Comparison of ENCODE assay signal across 36 cellular contexts in the genomic region with DNA sequence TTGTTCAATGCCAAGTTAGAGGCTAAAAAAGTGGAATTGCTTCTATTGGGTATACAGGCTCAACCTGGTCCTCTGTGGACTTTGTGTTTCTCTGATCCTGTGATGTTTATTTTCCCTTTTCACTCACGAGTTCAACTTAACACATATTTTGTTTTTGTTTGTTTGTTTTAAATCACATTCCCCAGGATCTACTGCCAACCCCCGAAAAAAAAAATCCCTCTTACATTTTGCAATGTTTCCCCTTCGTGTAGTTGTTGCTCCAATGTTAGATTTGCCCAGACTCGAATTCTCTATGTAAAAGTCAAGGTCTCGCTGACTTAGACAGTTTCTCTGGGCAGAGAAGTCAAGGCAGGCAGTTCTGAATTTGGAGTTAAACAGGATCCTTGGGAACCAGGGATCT.
A peak's percentile ranks its signal among the peaks of the same experiment; 100 is the strongest.
DNase-seq lines count a peak whose midpoint lies in the region; ATAC-seq, FAIRE-seq and TF ChIP-seq lines count a peak whose summit lies in the region.
"Had no signal": no experiment of that assay in that cellular context is flagged by ENCODE, and none has a peak within 500 bp of the region (broad histone marks: within the 10 kb centered on the region; RNA-seq: fewer than 3 reads in every experiment).

No MANE protein-coding gene starts in this region.

- H3K9ac ChIP-seq in liver (ENCODE audit: low read depth in 1 of 2, low read length in 2 of 2): no peak overlapping the region
- no peak overlapping the region for H3K9ac ChIP-seq in HepG2 (ENCODE audit: insufficient read depth, low read depth, low read length)
- H3K9ac ChIP-seq: BLaER1; BLaER1 treated with 17β-estradiol and CSF1 and Interleukin-3, amounts not matched to agents 10 nM and 100 nM had no signal

- H3K4me2 ChIP-seq in HepG2 (ENCODE audit: low read depth, low read length): no peak overlapping the region
- H3K4me2 ChIP-seq: A549; BLaER1; BLaER1 treated with 17β-estradiol and CSF1 and Interleukin-3, amounts not matched to agents 10 nM and 100 nM had no signal

- H3K36me3 Mint-ChIP-seq in activated CD4-positive, alpha-beta memory T cell treated with anti-CD3 and anti-CD28 coated beads for 36 hours: no peaks in the 10 kb centered on the region
- H3K36me3 Mint-ChIP-seq: CD14-positive monocyte; CD4-positive, alpha-beta memory T cell; CD4-positive, CD25-positive, alpha-beta regulatory T cell; CD8-positive, alpha-beta memory T cell; CD8-positive, alpha-beta T cell had no signal

- H4K20me1 ChIP-seq in HepG2 (ENCODE audit: insufficient read depth, low read length): no peaks in the 10 kb centered on the region
- H4K20me1 ChIP-seq: BLaER1; BLaER1 treated with 17β-estradiol and CSF1 and Interleukin-3, amounts not matched to agents 10 nM and 100 nM had no signal

- no peaks in the 10 kb centered on the region for H3K9me3 Mint-ChIP-seq in activated CD4-positive, alpha-beta memory T cell treated with anti-CD3 and anti-CD28 coated beads for 36 hours
- H3K9me3 Mint-ChIP-seq: CD4-positive, alpha-beta T cell; CD8-positive, alpha-beta T cell had no signal

- H3K4me3 ChIP-seq in liver (ENCODE audit: low read depth in 1 of 3, low read length in 3 of 3) (no peak overlapping the region), HepG2 (replicated peaks in 1 of 3; ENCODE audit: insufficient read depth in 1 of 3, low read depth in 2 of 3, low read length in 3 of 3) (no peak overlapping the region), esophagus muscularis mucosa (no peak overlapping the region), right lobe of liver (no peak overlapping the region)
- H3K4me3 ChIP-seq: A549; BLaER1; BLaER1 treated with 17β-estradiol and CSF1 and Interleukin-3, amounts not matched to agents 10 nM and 100 nM had no signal

- TF ChIP-seq EP300 in HepG2 (IDR thresholded peaks at IDR 0.05; ENCODE audit: low read depth in 2 of 2, low read length in 2 of 2) (no peak), HepG2 (CRISPR knock-in tag; IDR thresholded peaks at IDR 0.05; ENCODE audit: borderline replicate concordance) (no peak), esophagus muscularis mucosa (IDR thresholded peaks at IDR 0.05) (no peak)

- in situ Hi-C loops in HepG2 (cut with HindIII; ENCODE audit: extremely low pct_ligation_motif_present, low pct_unique_long_range_greater_than_20kb): no loop called here

- no peaks in the 10 kb centered on the region for H3K4me1 Mint-ChIP-seq in activated CD4-positive, alpha-beta memory T cell treated with anti-CD3 and anti-CD28 coated beads for 36 hours (ENCODE audit: low read depth)
- H3K4me1 Mint-ChIP-seq: B cell; CD14-positive monocyte; CD4-positive, alpha-beta memory T cell; CD4-positive, CD25-positive, alpha-beta regulatory T cell; CD8-positive, alpha-beta memory T cell had no signal

- peak overlapping the region; percentile 37 to 73 for H3K27ac ChIP-seq in liver (ENCODE audit: low read depth in 1 of 2, low read length in 2 of 2)
- H3K27ac ChIP-seq in HepG2 (ENCODE audit: extremely low read length, insufficient read depth, low read length): no peak overlapping the region
- H3K27ac ChIP-seq in esophagus muscularis mucosa (replicated peaks in 1 of 4): no peak overlapping the region
- H3K27ac ChIP-seq in right lobe of liver: no peak overlapping the region
- H3K27ac ChIP-seq: 22Rv1; A549; BLaER1; BLaER1 treated with 17β-estradiol and CSF1 and Interleukin-3, amounts not matched to agents 10 nM and 100 nM; C4-2B had no signal

- no peaks in the 10 kb centered on the region for H3K9me3 ChIP-seq in liver (ENCODE audit: control insufficient read depth in 4 of 4, low read length in 3 of 4)
- H3K9me3 ChIP-seq in HepG2 (ENCODE audit: low read length): no peaks in the 10 kb centered on the region
- H3K9me3 ChIP-seq in esophagus muscularis mucosa: no peaks in the 10 kb centered on the region
- no peaks in the 10 kb centered on the region for H3K9me3 ChIP-seq in right lobe of liver
- H3K9me3 ChIP-seq: A549, BE2C, Caco-2 had no signal

- ATAC-seq in HepG2 (no peak), left lobe of liver (peak; percentile 81), right lobe of liver (peak; percentile 81 to 90 (median 84))
- ATAC-seq: A549; CD8-positive, alpha-beta T cell had no signal

- H2AFZ ChIP-seq in HepG2 (ENCODE audit: low read length): no peak overlapping the region

- no peak overlapping the region for H3K27ac Mint-ChIP-seq in activated CD4-positive, alpha-beta memory T cell treated with anti-CD3 and anti-CD28 coated beads for 36 hours
- H3K27ac Mint-ChIP-seq: B cell; CD14-positive monocyte; CD4-positive, alpha-beta memory T cell; CD4-positive, alpha-beta T cell; CD4-positive, CD25-positive, alpha-beta regulatory T cell; CD8-positive, alpha-beta memory T cell; CD8-positive, alpha-beta T cell had no signal

- WGBS in liver: 26% methylated on average over 5 of the region's 5 CpGs
- under 1% methylated on average over 5 of the region's 5 CpGs for WGBS in HepG2 (ENCODE audit: low lambda C conversion rate)
- WGBS in esophagus muscularis mucosa: 65% methylated on average over 5 of the region's 5 CpGs
- WGBS in right lobe of liver (ENCODE audit: insufficient coverage, low coverage, low lambda C conversion rate, missing lambda C conversion rate): 31% methylated on average over 5 of the region's 5 CpGs

- no peaks in the 10 kb centered on the region for H3K79me2 ChIP-seq in HepG2 (ENCODE audit: insufficient read depth, low read length)

- H3K4me1 ChIP-seq in liver (ENCODE audit: control insufficient read depth in 4 of 4, insufficient read depth in 4 of 4, low read length in 3 of 4) (peaks cover 0 to 16% (median 12%) of the 10 kb centered on the region in 4 donors), HepG2 (ENCODE audit: insufficient read depth, low read length) (no peaks in the 10 kb centered on the region), esophagus muscularis mucosa (no peaks in the 10 kb centered on the region), right lobe of liver (peaks cover 0 to 9% (median 0%) of the 10 kb centered on the region in 4 donors)
- H3K4me1 ChIP-seq: A549; BE2C; BLaER1; BLaER1 treated with 17β-estradiol and CSF1 and Interleukin-3, amounts not matched to agents 10 nM and 100 nM; Caco-2 had no signal

- no peak for TF ChIP-seq POLR2A in HepG2 (IDR thresholded peaks at IDR 0.05; ENCODE audit: insufficient read depth in 1 of 2, low read depth in 2 of 2, low read length in 2 of 2)
- TF ChIP-seq POLR2A in esophagus muscularis mucosa (IDR thresholded peaks at IDR 0.05; ENCODE audit: low read depth): no peak
- no peak for TF ChIP-seq POLR2A in right lobe of liver (IDR thresholded peaks at IDR 0.05)

- no peak for FAIRE-seq in HepG2 (lab: Jason Lieb, UNC)
- FAIRE-seq: A204.1, A549, D721Med had no signal

- H3K27me3 ChIP-seq in liver (ENCODE audit: control insufficient read depth in 4 of 4, insufficient read depth in 4 of 4, low read length in 3 of 4) (no peaks in the 10 kb centered on the region), HepG2 (ENCODE audit: control insufficient read depth in 1 of 2, insufficient read depth in 2 of 2, low read length in 2 of 2) (no peaks in the 10 kb centered on the region), esophagus muscularis mucosa (peaks cover 0 to 6% (median 0%) of the 10 kb centered on the region in 4 donors), right lobe of liver (no peaks in the 10 kb centered on the region)
- H3K27me3 ChIP-seq: BLaER1; BLaER1 treated with 17β-estradiol and CSF1 and Interleukin-3, amounts not matched to agents 10 nM and 100 nM had no signal

- TF ChIP-seq CTCF in liver (IDR thresholded peaks at IDR 0.05; ENCODE audit: low read depth, low read length, missing input control): no peak
- no peak for TF ChIP-seq CTCF in HepG2 (CRISPR knock-in tag; IDR thresholded peaks at IDR 0.05)
- no peak for TF ChIP-seq CTCF in esophagus muscularis mucosa (IDR thresholded peaks at IDR 0.05)
- no peak for TF ChIP-seq CTCF in right lobe of liver (IDR thresholded peaks at IDR 0.05)

- no peak overlapping the region for H3K4me3 Mint-ChIP-seq in activated CD4-positive, alpha-beta memory T cell treated with anti-CD3 and anti-CD28 coated beads for 36 hours
- H3K4me3 Mint-ChIP-seq: B cell; CD14-positive monocyte; CD4-positive, alpha-beta memory T cell; CD4-positive, alpha-beta T cell; CD4-positive, CD25-positive, alpha-beta regulatory T cell; CD8-positive, alpha-beta memory T cell; CD8-positive, alpha-beta T cell had no signal

- no peaks in the 10 kb centered on the region for H3K27me3 Mint-ChIP-seq in activated CD4-positive, alpha-beta memory T cell treated with anti-CD3 and anti-CD28 coated beads for 36 hours
- H3K27me3 Mint-ChIP-seq: B cell; CD4-positive, CD25-positive, alpha-beta regulatory T cell had no signal

- TF ChIP-seq RAD21 in liver (IDR thresholded peaks at IDR 0.05): peak in 1 of 2 donors; percentile 40
- TF ChIP-seq RAD21 in HepG2 (CRISPR knock-in tag; IDR thresholded peaks at IDR 0.05): no peak

- no peak for DNase-seq in HepG2 (ENCODE audit: low spot score)
- DNase-seq in esophagus muscularis mucosa (ENCODE audit: extremely low spot score): peak; percentile 53
- no peak for DNase-seq in left lobe of liver (ENCODE audit: low spot score)
- no peak for DNase-seq in right lobe of liver
- DNase-seq in activated CD4-positive, alpha-beta memory T cell treated with anti-CD3 and anti-CD28 coated beads for 36 hours: no peak
- DNase-seq in COR-L47 (lab: John Stamatoyannopoulos, UW): no peak
- no peak for DNase-seq in cerebellum (ENCODE audit: low spot score)
- DNase-seq: 8988T; ACHN; AML-193; BE2C; C1 segment of cervical spinal cord; Caco-2; Calu3; CD4-positive, alpha-beta memory T cell; CD4-positive, alpha-beta T cell; CD4-positive, CD25-positive, alpha-beta regulatory T cell; CD8-positive, alpha-beta memory T cell; CD8-positive, alpha-beta T cell; DMS 273 treated with DMSO at 0.1 percent for 48 hours; DMS153; DMS53; DMS79; DMS79 treated with DMSO at 0.1 percent for 48 hours; DND-41; EL had no signal

- H3K36me3 ChIP-seq in liver (ENCODE audit: control insufficient read depth in 4 of 4, insufficient read depth in 3 of 4, low read depth in 1 of 4, low read length in 3 of 4) (no peaks in the 10 kb centered on the region), HepG2 (replicated peaks in 1 of 2; ENCODE audit: control insufficient read depth in 1 of 2, insufficient read depth in 2 of 2, low read length in 2 of 2) (no peaks in the 10 kb centered on the region), esophagus muscularis mucosa (no peaks in the 10 kb centered on the region), right lobe of liver (no peaks in the 10 kb centered on the region)
- H3K36me3 ChIP-seq: BE2C; BLaER1; BLaER1 treated with 17β-estradiol and CSF1 and Interleukin-3, amounts not matched to agents 10 nM and 100 nM had no signal

- BruUV-seq in HepG2 (replicated peaks; lab: Mats Ljungman, UMichigan): no TSS peak

- POLR2A ChIA-PET in HepG2 (lab: Yijun Ruan, JAX): no interaction called here
- POLR2A ChIA-PET in activated CD4-positive, alpha-beta memory T cell treated with anti-CD3 and anti-CD28 coated beads for 36 hours (lab: Charles Lee): no interaction called here

- CTCF ChIA-PET in HepG2 (lab: Yijun Ruan, JAX; ENCODE audit: low intra/inter-chr PET ratio, low total read pairs): no interaction called here
- CTCF ChIA-PET in activated CD4-positive, alpha-beta memory T cell treated with anti-CD3 and anti-CD28 coated beads for 36 hours (lab: Charles Lee): no interaction called here

- intact Hi-C loops in HepG2 (cut with micrococcal nuclease; ENCODE audit: unreplicated experiment) (no loop called here), esophagus muscularis mucosa (cut with DNase I) (no loop called here), right lobe of liver (cut with DNase I) (no loop called here)
- intact Hi-C loops in activated CD4-positive, alpha-beta memory T cell treated with anti-CD3 and anti-CD28 coated beads for 36 hours (cut with micrococcal nuclease): no loop called here

Comparison
In these comparisons a context has a peak if more than half of its experiments do, and no peak if none do; other contexts are left out.
1. H3K27ac ChIP-seq: peak in liver (2 of 2); none in HepG2 (single experiment), esophagus muscularis mucosa (0 of 4) and right lobe of liver (0 of 3).